Comparison of ENCODE assay signal across 20 cellular contexts in the genomic region with DNA sequence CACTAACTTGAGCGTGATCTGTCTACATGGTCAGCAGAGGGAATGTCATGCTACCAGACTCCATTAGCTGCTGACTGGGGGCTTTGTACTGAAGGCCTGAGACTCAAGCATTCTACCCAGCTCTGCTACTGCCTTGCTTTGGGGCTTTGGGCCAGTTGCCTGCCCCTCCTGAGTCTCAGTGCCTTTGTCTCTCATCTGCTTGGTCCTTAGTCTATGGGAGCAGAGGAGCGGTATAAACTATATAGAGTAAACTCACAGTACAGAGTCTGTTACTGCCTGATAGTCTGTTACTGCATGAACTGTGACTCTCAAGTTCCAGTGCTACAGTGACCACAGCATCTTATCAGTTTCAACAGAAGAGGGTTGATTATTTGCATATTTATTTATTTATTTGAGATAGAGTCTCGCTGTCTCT. TPM values are rescaled to one million over a fixed set of nuclear protein-coding genes. Genes with fewer than 3 reads are reported as not detected.
DNase-seq lines count a peak whose midpoint lies in the region; ATAC-seq, FAIRE-seq and TF ChIP-seq lines count a peak whose summit lies in the region.
"Had no signal": no experiment of that assay in that cellular context is flagged by ENCODE, and none has a peak within 500 bp of the region (broad histone marks: within the 10 kb centered on the region; RNA-seq: fewer than 3 reads in every experiment).

No MANE protein-coding gene starts in this region.

- CTCF ChIA-PET in K562 (lab: Yijun Ruan, JAX; ENCODE audit: low intra/inter-chr PET ratio) = no interaction called here

- TF ChIP-seq POLR2A in K562 (conservative IDR thresholded peaks at IDR 0.05) = no peak
- TF ChIP-seq POLR2A in uterus (IDR thresholded peaks at IDR 0.05) = no peak

- H3K9me1 ChIP-seq in K562 (ENCODE audit: control insufficient read depth, insufficient read depth, low read length) = peaks cover 3% of the 10 kb centered on the region

- 10% methylated on average over 3 of the region's 3 CpGs for WGBS in K562 (ENCODE audit: insufficient coverage, low coverage, missing lambda C conversion rate)

- peak overlapping the region; percentile 65 for H2AFZ ChIP-seq in K562 (ENCODE audit: low read depth, low read length)

- peak overlapping the region; percentile 73; the same call in 2 of the 3 replicates for H3K27ac ChIP-seq in K562 (ENCODE audit: extremely low read depth, low read depth, low read length)
- no peak overlapping the region for H3K27ac ChIP-seq in uterus
- H3K27ac ChIP-seq: 22Rv1, Peyer's patch had no signal

- peaks cover 4% of the 10 kb centered on the region for H3K9me3 ChIP-seq in K562 (replicated peaks; ENCODE audit: control insufficient read depth, insufficient read depth, low read depth, low read length)
- H3K9me3 ChIP-seq in uterus = no peaks in the 10 kb centered on the region
- H3K9me3 ChIP-seq: BE2C, Peyer's patch had no signal

- no TSS peak for BruUV-seq in K562 (replicated peaks; lab: Mats Ljungman, UMichigan)

- in situ Hi-C loops in K562 (cut with MboI) = no loop called here

- peak; percentile 92 for FAIRE-seq in K562 (lab: Jason Lieb, UNC)
- FAIRE-seq: GM18507, H54 had no signal

- intact Hi-C loops in K562 (cut with micrococcal nuclease) = loop anchor here (5.0 kb wide), 2 partner anchors 36 to 96 kb away; no protein-coding TSS in a partner anchor
- intact Hi-C loops in uterus (cut with DNase I; ENCODE audit: low total_unique reads) = no loop called here

- no peak for TF ChIP-seq CTCF in K562 (IDR thresholded peaks at IDR 0.05 in 2 of 3, conservative IDR thresholded peaks at IDR 0.05 in 1 of 3; ENCODE audit: insufficient read depth in 2 of 3, low read depth in 1 of 3, low read length in 3 of 3)
- TF ChIP-seq CTCF in uterus (IDR thresholded peaks at IDR 0.05) = no peak

- no peak for TF ChIP-seq RAD21 in K562 (CRISPR knock-in tag; conservative IDR thresholded peaks at IDR 0.05 in 1 of 2, IDR thresholded peaks at IDR 0.05 in 1 of 2)

- H3K4me1 ChIP-seq in K562 (replicated peaks in 1 of 2; ENCODE audit: control insufficient read depth in 2 of 2, insufficient read depth in 2 of 2, low read length in 2 of 2) (peaks cover 26 to 40% of the 10 kb centered on the region in 2 experiments), uterus (no peaks in the 10 kb centered on the region)
- H3K4me1 ChIP-seq: BE2C, Peyer's patch had no signal

- H3K36me3 ChIP-seq in K562 (ENCODE audit: control insufficient read depth, insufficient read depth, low read length) = no peaks in the 10 kb centered on the region
- H3K36me3 ChIP-seq in uterus = no peaks in the 10 kb centered on the region
- H3K36me3 ChIP-seq: BE2C, Peyer's patch had no signal

- H3K27me3 ChIP-seq in K562 (ENCODE audit: control insufficient read depth in 2 of 2, insufficient read depth in 2 of 2, low read length in 2 of 2) (no peaks in the 10 kb centered on the region), uterus (no peaks in the 10 kb centered on the region)
- H3K27me3 ChIP-seq: BE2C, Peyer's patch had no signal

- POLR2A ChIA-PET in K562 (lab: Yijun Ruan, JAX) = interaction anchor here (0.6 to 0.8 kb wide), 2 partner anchors 12 to 26 kb away, joined by 3 to 4 read pairs; no protein-coding TSS in a partner anchor

- DNase-seq in activated effector memory CD4-positive, alpha-beta T cell treated with anti-CD3 and anti-CD28 coated beads, Interleukin-2, amount 50 U/mL, for 16 hours = peak; percentile 19
- DNase-seq in activated effector memory CD4-positive, alpha-beta T cell treated with Interleukin-2 at 50 U/mL for 16 hours = no peak
- peak; percentile 68 for DNase-seq in OCI-M2 (lab: John Stamatoyannopoulos, UW; ENCODE audit: unreplicated experiment)
- DNase-seq in K562 (ENCODE audit: extremely low read depth in 1 of 4, low spot score in 3 of 4) = peak; percentile 74 to 86 (median 76)
- no peak for DNase-seq in uterus
- no peak for DNase-seq in stimulated activated CD4-positive, alpha-beta T cell treated with anti-CD3 and anti-CD28 coated beads, Interleukin-4, amount 100 ng/mL, for 4 hours
- no peak for DNase-seq in A172 (ENCODE audit: low spot score)
- DNase-seq: ACHN, BE2C, DMS153, DND-41, KG1, MM.1S, NCI-H2029, NCI-H446 treated with DMSO at 0.1 percent for 48 hours, SHP77 treated with DMSO at 0.1 percent for 48 hours had no signal

- H3K4me3 ChIP-seq in K562 = no peak overlapping the region
- H3K4me3 ChIP-seq in uterus = no peak overlapping the region
- H3K4me3 ChIP-seq: Peyer's patch had no signal

- H3K4me2 ChIP-seq in K562 (ENCODE audit: insufficient read depth, low read length) = peak overlapping the region; percentile 73

- H3K9ac ChIP-seq in K562 (ENCODE audit: insufficient read depth in 1 of 2, low read depth in 2 of 2, low read length in 2 of 2) = peak overlapping the region in 1 of 2 experiments; percentile 31; a peak in 2 of 4 replicates

- TF ChIP-seq EP300 in K562 (IDR thresholded peaks at IDR 0.05; ENCODE audit: low read length) = peak; percentile 94

- no peaks in the 10 kb centered on the region for H4K20me1 ChIP-seq in K562 (replicated peaks; ENCODE audit: control insufficient read depth, insufficient read depth, low read length)

- peak; percentile 97 for ATAC-seq in K562

- H3K79me2 ChIP-seq in K562 (ENCODE audit: control insufficient read depth, insufficient read depth, low read length) = no peaks in the 10 kb centered on the region

TF ChIP-seq in K562, 482 proteins besides CTCF, POLR2A, EP300 and RAD21 (continues in another document):
- TF ChIP-seq, protein P1, sequence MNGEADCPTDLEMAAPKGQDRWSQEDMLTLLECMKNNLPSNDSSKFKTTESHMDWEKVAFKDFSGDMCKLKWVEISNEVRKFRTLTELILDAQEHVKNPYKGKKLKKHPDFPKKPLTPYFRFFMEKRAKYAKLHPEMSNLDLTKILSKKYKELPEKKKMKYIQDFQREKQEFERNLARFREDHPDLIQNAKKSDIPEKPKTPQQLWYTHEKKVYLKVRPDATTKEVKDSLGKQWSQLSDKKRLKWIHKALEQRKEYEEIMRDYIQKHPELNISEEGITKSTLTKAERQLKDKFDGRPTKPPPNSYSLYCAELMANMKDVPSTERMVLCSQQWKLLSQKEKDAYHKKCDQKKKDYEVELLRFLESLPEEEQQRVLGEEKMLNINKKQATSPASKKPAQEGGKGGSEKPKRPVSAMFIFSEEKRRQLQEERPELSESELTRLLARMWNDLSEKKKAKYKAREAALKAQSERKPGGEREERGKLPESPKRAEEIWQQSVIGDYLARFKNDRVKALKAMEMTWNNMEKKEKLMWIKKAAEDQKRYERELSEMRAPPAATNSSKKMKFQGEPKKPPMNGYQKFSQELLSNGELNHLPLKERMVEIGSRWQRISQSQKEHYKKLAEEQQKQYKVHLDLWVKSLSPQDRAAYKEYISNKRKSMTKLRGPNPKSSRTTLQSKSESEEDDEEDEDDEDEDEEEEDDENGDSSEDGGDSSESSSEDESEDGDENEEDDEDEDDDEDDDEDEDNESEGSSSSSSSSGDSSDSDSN (IDR thresholded peaks at IDR 0.05; ENCODE audit: borderline replicate concordance in 1 of 2, low read depth in 2 of 2, low read length in 2 of 2) = no peak
- TF ChIP-seq PTRF (tag; IDR thresholded peaks at IDR 0.05) (no peak), RBM17 (IDR thresholded peaks at IDR 0.05; ENCODE audit: borderline replicate concordance, low read depth, low read length) (no peak), MECOM (CRISPR knock-in tag; IDR thresholded peaks at IDR 0.05) (no peak), RAD51 (IDR thresholded peaks at IDR 0.05; ENCODE audit: borderline replicate concordance, low read depth) (no peak), XRCC3 (IDR thresholded peaks at IDR 0.05) (no peak)
- TF ChIP-seq, protein P2, sequence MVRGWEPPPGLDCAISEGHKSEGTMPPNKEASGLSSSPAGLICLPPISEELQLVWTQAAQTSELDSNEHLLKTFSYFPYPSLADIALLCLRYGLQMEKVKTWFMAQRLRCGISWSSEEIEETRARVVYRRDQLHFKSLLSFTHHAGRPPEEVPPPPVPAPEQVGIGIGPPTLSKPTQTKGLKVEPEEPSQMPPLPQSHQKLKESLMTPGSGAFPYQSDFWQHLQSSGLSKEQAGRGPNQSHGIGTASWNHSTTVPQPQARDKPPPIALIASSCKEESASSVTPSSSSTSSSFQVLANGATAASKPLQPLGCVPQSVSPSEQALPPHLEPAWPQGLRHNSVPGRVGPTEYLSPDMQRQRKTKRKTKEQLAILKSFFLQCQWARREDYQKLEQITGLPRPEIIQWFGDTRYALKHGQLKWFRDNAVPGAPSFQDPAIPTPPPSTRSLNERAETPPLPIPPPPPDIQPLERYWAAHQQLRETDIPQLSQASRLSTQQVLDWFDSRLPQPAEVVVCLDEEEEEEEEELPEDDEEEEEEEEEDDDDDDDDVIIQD (CRISPR knock-in tag; IDR thresholded peaks at IDR 0.05) = no peak

RNA-seq across cellular contexts. Expression of a gene that starts 38.5 kb away (rescaled TPM):
- total RNA-seq in K562 (2011; cell fraction: chromatin; rRNA removed; ENCODE audit: low replicate concordance) = 16.6 and 54.7 TPM in 2 replicates
- 33.4 and 38.0 TPM in 2 replicates for total RNA-seq in K562 (2011; cell fraction: nucleolus; rRNA removed)
- total RNA-seq in K562 (2011; cell fraction: nucleoplasm; rRNA removed) = 26.0 and 26.7 TPM in 2 replicates
- 8.7 and 14.4 TPM in 2 replicates for total RNA-seq in K562 (2014; rRNA removed)
- 1.6 and 2.6 TPM in 2 replicates for total RNA-seq in K562 (2014; rRNA removed; fragmentation: Illumina TruSeq; extraction: Trizol)
- total RNA-seq in K562 (2015; rRNA removed; fragmentation: Illumina TruSeq; extraction: Trizol) = 4.4 and 5.2 TPM in 2 replicates
- total RNA-seq in K562 (2021) = 29.8 and 34.1 TPM in 2 replicates
- polyA plus RNA-seq in K562 (2011; rRNA removed) = 1.9 and 6.4 TPM in 2 replicates
- 3.3 and 7.1 TPM in 2 replicates for polyA plus RNA-seq in K562 (2011; cell fraction: cytosol; rRNA removed)
- polyA plus RNA-seq in K562 (2011; cell fraction: nucleus; rRNA removed) = 11.3 and 15.1 TPM in 2 replicates
- polyA plus RNA-seq in K562 (2012) = 14.2 and 26.5 TPM in 2 replicates
- polyA plus RNA-seq in K562 (2014; fragmentation: Illumina TruSeq; extraction: Trizol) = 11.3 and 17.1 TPM in 2 replicates
- under 1 TPM; 0.31 to 0.60 TPM for polyA plus RNA-seq in K562 (2014; fragmentation: Nextera tagmentation; extraction: Ambion mirVana)
- 7.4 and 7.9 TPM in 2 replicates for polyA plus RNA-seq in K562 (2014; rRNA removed)
- polyA minus RNA-seq in K562 (2011; rRNA and poly(A)+ RNA removed) = 4.8 and 5.4 TPM in 2 replicates
- 15.2 and 22.0 TPM in 2 replicates for polyA minus RNA-seq in K562 (2011; cell fraction: cytosol; rRNA and poly(A)+ RNA removed)
- polyA minus RNA-seq in K562 (2011; cell fraction: nucleus; rRNA and poly(A)+ RNA removed) = 15.1 and 18.7 TPM in 2 replicates
- total RNA-seq in uterus = 10 to 100 TPM in 2 of 4 donors, 1 to 10 TPM in 2; 4.6 to 43.9 (median 14.1) TPM
- 2.3 and 2.7 TPM in 2 replicates for total RNA-seq in A172 (2014; rRNA removed; shearing (Covaris generic))

Comparison
In these comparisons a context has a peak if more than half of its experiments do, and no peak if none do; other contexts are left out.
1. DNase-seq: peak in activated effector memory CD4-positive, alpha-beta T cell treated with anti-CD3 and anti-CD28 coated beads, Interleukin-2, amount 50 U/mL, for 16 hours (single experiment), OCI-M2 (single experiment) and K562 (4 of 4); none in activated effector memory CD4-positive, alpha-beta T cell treated with Interleukin-2 at 50 U/mL for 16 hours (single experiment), uterus (0 of 2), stimulated activated CD4-positive, alpha-beta T cell treated with anti-CD3 and anti-CD28 coated beads, Interleukin-4, amount 100 ng/mL, for 4 hours (0 of 2) and A172 (single experiment).